In genomic region chr10:102632394-102633062, GRCh38 we compare ENCODE assay signal across 11 cellular contexts. TPM values are rescaled to one million over a fixed set of nuclear protein-coding genes. Genes with fewer than 3 reads are reported as not detected.
DNase-seq lines count a peak whose midpoint lies in the region; ATAC-seq, FAIRE-seq and TF ChIP-seq lines count a peak whose summit lies in the region.
"Had no signal": no experiment of that assay in that cellular context is flagged by ENCODE, and none has a peak within 500 bp of the region (broad histone marks: within the 10 kb centered on the region; RNA-seq: fewer than 3 reads in every experiment).

No MANE protein-coding gene starts in this region.

- H3K27ac ChIP-seq in lower lobe of right lung, result peak overlapping the region; percentile 74

- no peaks in the 10 kb centered on the region for H3K36me3 Mint-ChIP-seq in activated CD8-positive, alpha-beta memory T cell treated with anti-CD3 and anti-CD28 coated beads, Interleukin-2, amount 10 ng/mL, durations not matched to agents 7 days and 5 days
- no peaks in the 10 kb centered on the region for H3K36me3 Mint-ChIP-seq in type B pancreatic cell

- FAIRE-seq in urothelium cell line (lab: Jason Lieb, UNC), result no peak

- CTCF ChIA-PET in activated CD8-positive, alpha-beta memory T cell treated with anti-CD3 and anti-CD28 coated beads, Interleukin-2, amount 10 ng/mL, durations not matched to agents 7 days and 5 days (lab: Charles Lee), result interaction anchor here (0.9 to 1.3 kb wide), 4 partner anchors 8 to 130 kb away, joined by 3 to 4 read pairs (median 4); partner anchors contain the start of gene ACTR1A

- no peak overlapping the region for H3K4me3 ChIP-seq in astrocyte of the spinal cord (ENCODE audit: low read depth, low read length)
- no peak overlapping the region for H3K4me3 ChIP-seq in lower lobe of right lung
- H3K4me3 ChIP-seq: thyroid gland had no signal

- intact Hi-C loops in lower lobe of right lung (cut with DNase I), result no loop called here

- no peak for DNase-seq in activated CD8-positive, alpha-beta memory T cell treated with anti-CD3 and anti-CD28 coated beads, Interleukin-2, amount 10 ng/mL, durations not matched to agents 7 days and 5 days
- no peak for DNase-seq in activated CD8-positive, alpha-beta memory T cell treated with anti-CD3 and anti-CD28 coated beads for 24 hours
- peak; percentile 43 for DNase-seq in astrocyte of the spinal cord (ENCODE audit: low read depth, low spot score)
- peak; percentile 17 for DNase-seq in lower lobe of right lung
- DNase-seq in type B pancreatic cell (ENCODE audit: extremely low spot score, unreplicated experiment), result no peak
- no peak for DNase-seq in NCI-H510A (lab: John Stamatoyannopoulos, UW)
- DNase-seq in RKO (ENCODE audit: low spot score), result no peak
- no peak for DNase-seq in urothelium cell line (ENCODE audit: low spot score)
- DNase-seq: activated gamma-delta T cell treated with Interleukin-2 at 50 U/mL for 16 hours, NCI-H526, thyroid gland had no signal

- H3K27me3 Mint-ChIP-seq in activated CD8-positive, alpha-beta memory T cell treated with anti-CD3 and anti-CD28 coated beads, Interleukin-2, amount 10 ng/mL, durations not matched to agents 7 days and 5 days, result no peaks in the 10 kb centered on the region
- no peaks in the 10 kb centered on the region for H3K27me3 Mint-ChIP-seq in type B pancreatic cell

- peaks cover 10% of the 10 kb centered on the region for H3K36me3 ChIP-seq in lower lobe of right lung
- H3K36me3 ChIP-seq: thyroid gland had no signal

- no peak for ATAC-seq in activated CD8-positive, alpha-beta memory T cell treated with anti-CD3 and anti-CD28 coated beads, Interleukin-2, amount 10 ng/mL, durations not matched to agents 7 days and 5 days
- ATAC-seq in lower lobe of right lung, result no peak

- no peaks in the 10 kb centered on the region for H3K9me3 Mint-ChIP-seq in activated CD8-positive, alpha-beta memory T cell treated with anti-CD3 and anti-CD28 coated beads, Interleukin-2, amount 10 ng/mL, durations not matched to agents 7 days and 5 days (ENCODE audit: low read depth)
- H3K9me3 Mint-ChIP-seq in type B pancreatic cell, result no peaks in the 10 kb centered on the region

- peaks cover 65% of the 10 kb centered on the region for H3K4me1 ChIP-seq in lower lobe of right lung

- no peaks in the 10 kb centered on the region for H3K27me3 ChIP-seq in lower lobe of right lung (ENCODE audit: low read depth)
- H3K27me3 ChIP-seq: thyroid gland had no signal

- H3K27ac Mint-ChIP-seq in activated CD8-positive, alpha-beta memory T cell treated with anti-CD3 and anti-CD28 coated beads, Interleukin-2, amount 10 ng/mL, durations not matched to agents 7 days and 5 days, result peak overlapping the region; percentile 89
- peak overlapping the region; percentile 76 for H3K27ac Mint-ChIP-seq in type B pancreatic cell

- H3K4me3 Mint-ChIP-seq in activated CD8-positive, alpha-beta memory T cell treated with anti-CD3 and anti-CD28 coated beads, Interleukin-2, amount 10 ng/mL, durations not matched to agents 7 days and 5 days, result no peak overlapping the region
- peak overlapping the region; percentile 52 for H3K4me3 Mint-ChIP-seq in type B pancreatic cell

- TF ChIP-seq CTCF in astrocyte of the spinal cord (IDR thresholded peaks at IDR 0.05; ENCODE audit: low read depth, low read length), result no peak
- TF ChIP-seq CTCF in lower lobe of right lung (IDR thresholded peaks at IDR 0.05), result no peak
- no peak for TF ChIP-seq CTCF in type B pancreatic cell (conservative IDR thresholded peaks at IDR 0.05)

- H3K9me3 ChIP-seq in lower lobe of right lung, result no peaks in the 10 kb centered on the region
- H3K9me3 ChIP-seq: thyroid gland had no signal

- H3K4me1 Mint-ChIP-seq in activated CD8-positive, alpha-beta memory T cell treated with anti-CD3 and anti-CD28 coated beads, Interleukin-2, amount 10 ng/mL, durations not matched to agents 7 days and 5 days, result peaks cover 57% of the 10 kb centered on the region
- peaks cover 46% of the 10 kb centered on the region for H3K4me1 Mint-ChIP-seq in type B pancreatic cell (ENCODE audit: unreplicated experiment)

- in situ Hi-C loops in astrocyte of the spinal cord (cut with HindIII; ENCODE audit: low sequenced_read_pairs), result no loop called here

RNA-seq across cellular contexts. Expression of gene TRIM8, which starts 11.8 kb away (rescaled TPM):
- 10 to 100 TPM; 58.7 to 86.9 TPM for total RNA-seq in activated CD8-positive, alpha-beta memory T cell treated with anti-CD3 and anti-CD28 coated beads, Interleukin-2, amount 10 ng/mL, durations not matched to agents 7 days and 5 days
- total RNA-seq in lower lobe of right lung, result 142 TPM
- 81.6 and 124 TPM in 2 replicates for total RNA-seq in type B pancreatic cell (ENCODE audit: low replicate concordance)

Comparison
In these comparisons a context has a peak if more than half of its experiments do, and no peak if none do; other contexts are left out.
1. DNase-seq: peak in astrocyte of the spinal cord (single experiment) and lower lobe of right lung (single experiment); none in activated CD8-positive, alpha-beta memory T cell treated with anti-CD3 and anti-CD28 coated beads, Interleukin-2, amount 10 ng/mL, durations not matched to agents 7 days and 5 days (single experiment), activated CD8-positive, alpha-beta memory T cell treated with anti-CD3 and anti-CD28 coated beads for 24 hours (single experiment), type B pancreatic cell (single experiment), NCI-H510A (single experiment), RKO (single experiment) and urothelium cell line (single experiment).